Comparison of ENCODE assay signal across 12 cellular contexts in the genomic region with DNA sequence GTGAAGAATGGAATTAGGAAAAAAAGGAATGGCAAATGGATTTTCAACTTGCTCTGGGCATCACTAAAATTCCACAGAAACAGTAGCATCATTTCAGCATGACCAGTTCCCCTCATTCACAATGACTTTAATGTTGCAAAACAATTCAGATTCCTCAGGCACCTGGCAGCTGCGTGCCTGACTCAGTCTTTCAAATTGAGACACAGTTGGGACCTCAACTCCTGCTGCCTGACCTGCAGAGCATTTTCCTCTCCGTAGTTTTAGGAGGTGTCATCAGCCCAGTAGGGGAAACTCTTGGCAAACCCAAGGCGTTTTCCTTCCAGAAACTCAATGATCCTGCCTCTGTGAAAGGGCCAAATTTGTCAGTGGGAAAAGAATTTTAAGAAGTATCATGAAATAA.
DNase-seq lines count a peak whose midpoint lies in the region; ATAC-seq, FAIRE-seq and TF ChIP-seq lines count a peak whose summit lies in the region.
"Had no signal": no experiment of that assay in that cellular context is flagged by ENCODE, and none has a peak within 500 bp of the region (broad histone marks: within the 10 kb centered on the region; RNA-seq: fewer than 3 reads in every experiment).

No MANE protein-coding gene starts in this region.

- intact Hi-C loops in endothelial cell of umbilical vein (cut with micrococcal nuclease), result no loop called here

- no peak overlapping the region for H2AFZ ChIP-seq in endothelial cell of umbilical vein (ENCODE audit: low read depth, low read length)

- BruUV-seq in endothelial cell of umbilical vein (replicated peaks; lab: Mats Ljungman, UMichigan), result no TSS peak

- no peaks in the 10 kb centered on the region for H3K27me3 ChIP-seq in endothelial cell of umbilical vein (ENCODE audit: control insufficient read depth in 2 of 2, insufficient read depth in 2 of 2, low read length in 2 of 2)
- no peaks in the 10 kb centered on the region for H3K27me3 ChIP-seq in subcutaneous abdominal adipose tissue (ENCODE audit: control insufficient read depth in 5 of 5, insufficient read depth in 4 of 5, low read length in 5 of 5)

- no peak for TF ChIP-seq POLR2A in endothelial cell of umbilical vein (IDR thresholded peaks at IDR 0.05; ENCODE audit: low read depth, low read length)

- no peak overlapping the region for H3K27ac ChIP-seq in endothelial cell of umbilical vein (ENCODE audit: insufficient read depth, low read depth, low read length)
- peak overlapping the region; percentile 34 for H3K27ac ChIP-seq in subcutaneous abdominal adipose tissue (ENCODE audit: low read depth, low read length)

- H3K9me3 ChIP-seq in endothelial cell of umbilical vein (replicated peaks; ENCODE audit: control insufficient read depth, insufficient read depth, low read length) (no peaks in the 10 kb centered on the region), subcutaneous abdominal adipose tissue (ENCODE audit: control insufficient read depth in 5 of 5, low read length in 5 of 5) (no peaks in the 10 kb centered on the region)

- H3K9me1 ChIP-seq in endothelial cell of umbilical vein (replicated peaks; ENCODE audit: control insufficient read depth, extremely low read depth, insufficient read depth, low read length), result no peaks in the 10 kb centered on the region

- H3K4me1 Mint-ChIP-seq in natural killer cell treated with Interleukin-12 subunit alpha and Interleukin-12 subunit beta and Interleukin-15 and Interleukin-18, amount 100 ng/mL, for 72 hours (ENCODE audit: low read depth in 2 of 2), result no peaks in the 10 kb centered on the region

- peaks cover 8% of the 10 kb centered on the region for H3K4me1 ChIP-seq in endothelial cell of umbilical vein (ENCODE audit: control insufficient read depth, extremely low read depth, insufficient read depth, low read length)
- H3K4me1 ChIP-seq in subcutaneous abdominal adipose tissue (ENCODE audit: control insufficient read depth in 5 of 5, insufficient read depth in 5 of 5, low read length in 5 of 5), result peaks cover 0 to 15% (median 3%) of the 10 kb centered on the region in 5 donors

- no peak overlapping the region for H3K4me2 ChIP-seq in endothelial cell of umbilical vein (ENCODE audit: insufficient read depth, low read length)

- no peak overlapping the region for H3K27ac Mint-ChIP-seq in natural killer cell treated with Interleukin-12 subunit alpha and Interleukin-12 subunit beta and Interleukin-15 and Interleukin-18, amount 100 ng/mL, for 72 hours
- H3K27ac Mint-ChIP-seq: dendritic cell treated with granulocyte-macrophage colony-stimulating factor and Interleukin-4, amounts not matched to agents 40 ng/mL and 50 ng/mL, for 4 days had no signal

- no peaks in the 10 kb centered on the region for H3K36me3 Mint-ChIP-seq in natural killer cell treated with Interleukin-12 subunit alpha and Interleukin-12 subunit beta and Interleukin-15 and Interleukin-18, amount 100 ng/mL, for 72 hours

- H3K27me3 Mint-ChIP-seq in natural killer cell treated with Interleukin-12 subunit alpha and Interleukin-12 subunit beta and Interleukin-15 and Interleukin-18, amount 100 ng/mL, for 72 hours, result peaks cover 0 to 2% of the 10 kb centered on the region in 2 donors
- H3K27me3 Mint-ChIP-seq: dendritic cell treated with granulocyte-macrophage colony-stimulating factor and Interleukin-4, amounts not matched to agents 40 ng/mL and 50 ng/mL, for 4 days had no signal

- no peaks in the 10 kb centered on the region for H4K20me1 ChIP-seq in endothelial cell of umbilical vein (replicated peaks; ENCODE audit: control insufficient read depth, extremely low read depth, insufficient read depth, low read length)

- H3K4me3 ChIP-seq in endothelial cell of umbilical vein (replicated peaks in 1 of 3; ENCODE audit: insufficient read depth in 1 of 3, low read depth in 1 of 3, low read length in 3 of 3) (no peak overlapping the region), subcutaneous abdominal adipose tissue (ENCODE audit: low read depth in 1 of 5, low read length in 5 of 5) (no peak overlapping the region)

- DNase-seq in HT1080 (ENCODE audit: low read depth) (peak; percentile 27), endothelial cell of umbilical vein (ENCODE audit: low read depth, low spot score) (peak; percentile 10), kidney tubule cell (ENCODE audit: low spot score) (peak; percentile 30), GM19240 (ENCODE audit: insufficient read length, low spot score) (no peak), COLO829 (ENCODE audit: low spot score) (no peak)
- DNase-seq in stimulated activated CD4-positive, alpha-beta T cell treated with anti-CD3 and anti-CD28 coated beads, Interleukin-12 subunit alpha, Interleukin-12 subunit beta, amount 100 ng/mL, for 4 hours, result no peak
- no peak for DNase-seq in natural killer cell treated with Interleukin-12 subunit alpha and Interleukin-12 subunit beta and Interleukin-15 and Interleukin-18, amount 100 ng/mL, for 72 hours (ENCODE audit: low spot score)
- DNase-seq: NCI-H526, T-helper 1 cell had no signal

- no peak for TF ChIP-seq CTCF in endothelial cell of umbilical vein (IDR thresholded peaks at IDR 0.05; ENCODE audit: extremely low read depth in 1 of 2, insufficient read depth in 1 of 2, low read depth in 1 of 2, low read length in 2 of 2)

- no peaks in the 10 kb centered on the region for H3K36me3 ChIP-seq in endothelial cell of umbilical vein (ENCODE audit: control insufficient read depth in 2 of 2, extremely low read depth in 1 of 2, insufficient read depth in 2 of 2, low read length in 2 of 2)
- H3K36me3 ChIP-seq in subcutaneous abdominal adipose tissue (ENCODE audit: control insufficient read depth in 5 of 5, insufficient read depth in 5 of 5, low read length in 5 of 5), result no peaks in the 10 kb centered on the region

- no peak overlapping the region for H3K4me3 Mint-ChIP-seq in natural killer cell treated with Interleukin-12 subunit alpha and Interleukin-12 subunit beta and Interleukin-15 and Interleukin-18, amount 100 ng/mL, for 72 hours
- H3K4me3 Mint-ChIP-seq: dendritic cell treated with granulocyte-macrophage colony-stimulating factor and Interleukin-4, amounts not matched to agents 40 ng/mL and 50 ng/mL, for 4 days had no signal

- CTCF ChIA-PET in endothelial cell of umbilical vein (lab: Charles Lee), result no interaction called here

- no peaks in the 10 kb centered on the region for H3K9me3 Mint-ChIP-seq in natural killer cell treated with Interleukin-12 subunit alpha and Interleukin-12 subunit beta and Interleukin-15 and Interleukin-18, amount 100 ng/mL, for 72 hours
- H3K9me3 Mint-ChIP-seq: dendritic cell treated with granulocyte-macrophage colony-stimulating factor and Interleukin-4, amounts not matched to agents 40 ng/mL and 50 ng/mL, for 4 days had no signal

- no peak for ATAC-seq in natural killer cell treated with Interleukin-12 subunit alpha and Interleukin-12 subunit beta and Interleukin-15 and Interleukin-18, amount 100 ng/mL, for 72 hours
- ATAC-seq: HepG2 had no signal

- POLR2A ChIA-PET in endothelial cell of umbilical vein (lab: Charles Lee), result no interaction called here

- no peak for FAIRE-seq in endothelial cell of umbilical vein (lab: Jason Lieb, UNC)
- FAIRE-seq: HepG2 had no signal

- H3K79me2 ChIP-seq in endothelial cell of umbilical vein (ENCODE audit: control insufficient read depth, insufficient read depth, low read length), result no peaks in the 10 kb centered on the region

- no peak overlapping the region for H3K9ac ChIP-seq in endothelial cell of umbilical vein (replicated peaks; ENCODE audit: extremely low read depth, insufficient read depth, low read length)
- no peak overlapping the region for H3K9ac ChIP-seq in subcutaneous abdominal adipose tissue (ENCODE audit: low read length in 5 of 5)

- dilution Hi-C loops in endothelial cell of umbilical vein (cut with MboI; ENCODE audit: extremely low pct_ligation_motif_present, low sequenced_read_pairs), result no loop called here

TF ChIP-seq in endothelial cell of umbilical vein, 7 proteins besides CTCF, POLR2A, EP300 and RAD21:
- TF ChIP-seq POLR2AphosphoS5 (IDR thresholded peaks at IDR 0.05; ENCODE audit: insufficient read depth, low read depth, low read length), result no peak
- TF ChIP-seq MYC (IDR thresholded peaks at IDR 0.05; ENCODE audit: low read depth, low read length), result no peak
- no peak for TF ChIP-seq JUN (IDR thresholded peaks at IDR 0.05; ENCODE audit: borderline replicate concordance, insufficient read depth, insufficient read length, low read depth)
- no peak for TF ChIP-seq GATA2 (IDR thresholded peaks at IDR 0.05; ENCODE audit: insufficient read depth, insufficient read length, low read depth, low read length)
- no peak for TF ChIP-seq FOS (IDR thresholded peaks at IDR 0.05; ENCODE audit: borderline replicate concordance, insufficient read depth, low read length)
- TF ChIP-seq, protein P1, sequence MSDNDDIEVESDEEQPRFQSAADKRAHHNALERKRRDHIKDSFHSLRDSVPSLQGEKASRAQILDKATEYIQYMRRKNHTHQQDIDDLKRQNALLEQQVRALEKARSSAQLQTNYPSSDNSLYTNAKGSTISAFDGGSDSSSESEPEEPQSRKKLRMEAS (IDR thresholded peaks at IDR 0.05; ENCODE audit: insufficient read depth, insufficient read length), result no peak
- no peak for TF ChIP-seq EZH2 (IDR thresholded peaks at IDR 0.05; ENCODE audit: borderline replicate concordance, low read depth, low read length, severe bottlenecking)

Comparison
In these comparisons a context has a peak if more than half of its experiments do, and no peak if none do; other contexts are left out.
1. DNase-seq: peak in HT1080 (single experiment), endothelial cell of umbilical vein (single experiment) and kidney tubule cell (single experiment); none in GM19240 (single experiment), stimulated activated CD4-positive, alpha-beta T cell treated with anti-CD3 and anti-CD28 coated beads, Interleukin-12 subunit alpha, Interleukin-12 subunit beta, amount 100 ng/mL, for 4 hours (single experiment), natural killer cell treated with Interleukin-12 subunit alpha and Interleukin-12 subunit beta and Interleukin-15 and Interleukin-18, amount 100 ng/mL, for 72 hours (single experiment) and COLO829 (single experiment).